In the genomic region with DNA sequence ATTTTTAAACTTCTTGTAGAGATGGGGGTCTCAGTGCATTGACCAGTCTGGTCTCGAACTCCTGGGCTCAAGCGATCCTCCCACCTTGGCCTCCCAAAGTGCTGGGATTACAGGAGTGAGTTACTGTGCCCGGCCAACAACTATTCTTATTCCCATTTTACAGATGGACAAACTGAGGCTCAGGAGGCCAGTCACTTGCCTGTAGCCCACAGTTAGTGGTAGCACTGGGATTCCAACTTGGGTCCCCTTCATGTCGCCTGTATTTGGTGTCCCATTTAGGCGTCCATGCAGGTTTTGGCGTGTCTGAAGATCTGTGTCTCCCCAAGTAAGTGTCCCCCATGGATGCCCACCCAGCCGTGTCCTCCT, we compare ENCODE assay signal across 8 cellular contexts. TPM values are rescaled to one million over a fixed set of nuclear protein-coding genes. Genes with fewer than 3 reads are reported as not detected.
DNase-seq lines count a peak whose midpoint lies in the region; ATAC-seq, FAIRE-seq and TF ChIP-seq lines count a peak whose summit lies in the region.

No MANE protein-coding gene starts in this region.

- peak overlapping the region; percentile 82 for H3K27ac ChIP-seq in HUES64 (ENCODE audit: low read depth, low read length)
- peak overlapping the region; percentile 72 to 74 for H3K27ac ChIP-seq in kidney (ENCODE audit: low read depth in 2 of 2, low read length in 2 of 2)

- peaks cover 47% of the 10 kb centered on the region for H3K4me1 Mint-ChIP-seq in chondrocyte (ENCODE audit: low read depth)
- H3K4me1 Mint-ChIP-seq in stimulated activated naive B cell treated with anti-CD40 and anti-IgM and Interleukin-4, amounts not matched to agents 10 μg/mL and 1 μg/mL and 100 μg/mL, for 72 hours, result peaks cover 8% of the 10 kb centered on the region in 2 donors

- intact Hi-C loops in kidney (cut with DNase I), result no loop called here
- intact Hi-C loops in head of caudate nucleus (cut with DNase I), result no loop called here

- no peaks in the 10 kb centered on the region for H3K27me3 Mint-ChIP-seq in chondrocyte (ENCODE audit: low read depth)
- peaks cover 47 to 69% of the 10 kb centered on the region in 2 donors for H3K27me3 Mint-ChIP-seq in stimulated activated naive B cell treated with anti-CD40 and anti-IgM and Interleukin-4, amounts not matched to agents 10 μg/mL and 1 μg/mL and 100 μg/mL, for 72 hours

- no peaks in the 10 kb centered on the region for H3K27me3 ChIP-seq in HUES64 (ENCODE audit: insufficient read depth, low read length)

- H3K4me1 ChIP-seq in HUES64 (ENCODE audit: insufficient read depth, low read length) (0 out of 2 replicates have a peak, but pooled peaks cover 5% of the 10 kb centered on the region), kidney (ENCODE audit: control insufficient read depth in 1 of 2, insufficient read depth in 1 of 2, low read depth in 1 of 2, low read length in 2 of 2) (no peaks in the 10 kb centered on the region)

- no peak for FAIRE-seq in kidney (lab: Jason Lieb, UNC)

- no peak for TF ChIP-seq CTCF in chondrocyte (IDR thresholded peaks at IDR 0.05)
- TF ChIP-seq CTCF in kidney (IDR thresholded peaks at IDR 0.05; ENCODE audit: borderline replicate concordance, extremely low read depth, insufficient read depth), result no peak

- peak overlapping the region; percentile 94 for H3K27ac Mint-ChIP-seq in chondrocyte (ENCODE audit: unreplicated experiment)
- peak overlapping the region; percentile 10 for H3K27ac Mint-ChIP-seq in stimulated activated naive B cell treated with anti-CD40 and anti-IgM and Interleukin-4, amounts not matched to agents 10 μg/mL and 1 μg/mL and 100 μg/mL, for 72 hours

- no peak for ATAC-seq in stimulated activated naive B cell treated with anti-CD40 and anti-IgM and Interleukin-4, amounts not matched to agents 10 μg/mL and 1 μg/mL and 100 μg/mL, for 72 hours (replicated peaks)
- ATAC-seq in GM21825 (IDR thresholded peaks at IDR 0.05; ENCODE audit: unreplicated experiment), result no peak

- 71% methylated on average over 7 of the region's 7 CpGs for WGBS in HUES64

- DNase-seq in chondrocyte (ENCODE audit: low spot score), result no peak
- DNase-seq in kidney, result no peak
- no peak for DNase-seq in stimulated activated naive B cell treated with anti-CD40 and anti-IgM and Interleukin-4, amounts not matched to agents 10 μg/mL and 1 μg/mL and 100 μg/mL, for 72 hours
- DNase-seq in head of caudate nucleus, result no peak
- DNase-seq in ecto neural progenitor cell (ENCODE audit: low spot score), result no peak
- DNase-seq in NCI-H1694 (lab: John Stamatoyannopoulos, UW), result no peak

- peak overlapping the region; percentile 81 for H3K4me3 ChIP-seq in HUES64 (ENCODE audit: low read length)
- H3K4me3 ChIP-seq in kidney (ENCODE audit: low read length in 2 of 2), result peak overlapping the region in 1 of 2 donors; percentile 59

- H3K9ac ChIP-seq in HUES64 (ENCODE audit: low read depth, low read length), result peak overlapping the region; percentile 62
- H3K9ac ChIP-seq in kidney (ENCODE audit: low read length in 2 of 2), result peak overlapping the region in 1 of 2 donors; percentile 55

- H3K9me3 ChIP-seq in HUES64 (ENCODE audit: insufficient read depth, low read depth, low read length), result no peaks in the 10 kb centered on the region
- no peaks in the 10 kb centered on the region for H3K9me3 ChIP-seq in kidney (ENCODE audit: control insufficient read depth in 1 of 2, low read length in 2 of 2)

- peaks cover 16% of the 10 kb centered on the region for H3K36me3 ChIP-seq in HUES64 (ENCODE audit: insufficient read depth, low read length)
- no peaks in the 10 kb centered on the region for H3K36me3 ChIP-seq in kidney (ENCODE audit: control insufficient read depth in 1 of 2, insufficient read depth in 2 of 2, low read length in 2 of 2)

- no peaks in the 10 kb centered on the region for H3K9me3 Mint-ChIP-seq in chondrocyte (ENCODE audit: low read depth)
- no peaks in the 10 kb centered on the region for H3K9me3 Mint-ChIP-seq in stimulated activated naive B cell treated with anti-CD40 and anti-IgM and Interleukin-4, amounts not matched to agents 10 μg/mL and 1 μg/mL and 100 μg/mL, for 72 hours

- peaks cover 11% of the 10 kb centered on the region for H3K36me3 Mint-ChIP-seq in chondrocyte (ENCODE audit: low read depth)
- H3K36me3 Mint-ChIP-seq in stimulated activated naive B cell treated with anti-CD40 and anti-IgM and Interleukin-4, amounts not matched to agents 10 μg/mL and 1 μg/mL and 100 μg/mL, for 72 hours, result no peaks in the 10 kb centered on the region

- peak overlapping the region; percentile 91 for H3K4me3 Mint-ChIP-seq in chondrocyte (ENCODE audit: unreplicated experiment)
- peak overlapping the region in 1 of 2 donors; percentile 10 for H3K4me3 Mint-ChIP-seq in stimulated activated naive B cell treated with anti-CD40 and anti-IgM and Interleukin-4, amounts not matched to agents 10 μg/mL and 1 μg/mL and 100 μg/mL, for 72 hours

RNA-seq across cellular contexts. Expression of gene AXL, which starts 0.8 kb away (rescaled TPM):
- polyA plus RNA-seq in HUES64 (2013, experiment 1 of 2), result 15.2 TPM
- 17.3 TPM for polyA plus RNA-seq in HUES64 (2013, experiment 2 of 2)
- 151 to 218 TPM (median 214 TPM) in 3 replicates for total RNA-seq in chondrocyte
- total RNA-seq in kidney, result 37.4 TPM
- 6.3 TPM for polyA plus RNA-seq in kidney (ENCODE audit: insufficient read depth, low read depth, low replicate concordance)

RNA-seq across cellular contexts. Expression of gene CYP2S1, which starts 25.2 kb away (rescaled TPM):
- polyA plus RNA-seq in HUES64 (2013, experiment 1 of 2), result 96.5 TPM
- polyA plus RNA-seq in HUES64 (2013, experiment 2 of 2), result 84.7 TPM
- not detected in 3 replicates for total RNA-seq in chondrocyte
- 2.0 TPM for total RNA-seq in kidney
- polyA plus RNA-seq in kidney (ENCODE audit: insufficient read depth, low read depth, low replicate concordance), result 0.97 TPM

RNA-seq across cellular contexts. Expression of gene HNRNPUL1, which starts 45.9 kb away (rescaled TPM):
- 180 TPM for polyA plus RNA-seq in HUES64 (2013, experiment 1 of 2)
- polyA plus RNA-seq in HUES64 (2013, experiment 2 of 2), result 189 TPM
- total RNA-seq in chondrocyte, result 158 to 195 TPM (median 161 TPM) in 3 replicates
- total RNA-seq in kidney, result 182 TPM
- polyA plus RNA-seq in kidney (ENCODE audit: insufficient read depth, low read depth, low replicate concordance), result 51.0 TPM
